ENCODE assay signal across 24 cellular contexts in the genomic region with DNA sequence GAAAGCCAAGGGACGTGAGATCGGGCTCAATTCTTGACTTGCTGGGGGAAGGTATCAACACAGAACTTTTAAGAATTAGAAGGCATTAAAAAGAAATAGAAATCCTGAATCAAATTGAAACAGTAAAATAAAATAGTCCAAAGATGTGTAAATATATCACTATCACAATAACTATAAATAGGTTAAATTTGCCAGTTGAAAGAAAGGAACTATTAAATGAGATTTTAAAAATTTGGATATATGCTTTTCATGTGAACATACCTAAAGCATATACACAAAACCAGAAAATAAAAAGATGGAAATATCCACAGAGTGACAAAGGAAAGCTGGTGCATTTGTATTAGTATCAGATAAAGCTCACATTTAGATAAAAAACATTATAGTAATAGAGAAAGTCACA.
DNase-seq lines count a peak whose midpoint lies in the region; ATAC-seq, FAIRE-seq and TF ChIP-seq lines count a peak whose summit lies in the region.
"Had no signal": no experiment of that assay in that cellular context is flagged by ENCODE, and none has a peak within 500 bp of the region (broad histone marks: within the 10 kb centered on the region; RNA-seq: fewer than 3 reads in every experiment).

No MANE protein-coding gene starts in this region.

- peaks cover 0 to 8% of the 10 kb centered on the region in 2 experiments; a peak in 2 of 4 replicates for H3K9me3 ChIP-seq in HCT116 (ENCODE audit: control insufficient read depth in 1 of 2, insufficient read depth in 1 of 2, low read depth in 1 of 2, low read length in 2 of 2)
- H3K9me3 ChIP-seq in K562 (replicated peaks; ENCODE audit: control insufficient read depth, insufficient read depth, low read depth, low read length), result no peaks in the 10 kb centered on the region
- H3K9me3 ChIP-seq: BE2C had no signal

- intact Hi-C loops in HCT116 (cut with micrococcal nuclease), result no loop called here
- intact Hi-C loops in K562 (cut with micrococcal nuclease), result no loop called here

- no peaks in the 10 kb centered on the region for H3K9me1 ChIP-seq in K562 (ENCODE audit: control insufficient read depth, insufficient read depth, low read length)

- in situ Hi-C loops in K562 (cut with MboI), result no loop called here

- TF ChIP-seq POLR2A in HCT116 (IDR thresholded peaks at IDR 0.05; ENCODE audit: borderline replicate concordance, extremely low read depth, insufficient read depth, insufficient read length), result no peak
- TF ChIP-seq POLR2A in K562 (conservative IDR thresholded peaks at IDR 0.05), result no peak

- ATAC-seq in HCT116 (no peak), K562 (no peak)
- no peak for ATAC-seq in activated CD4-positive, CD25-positive, alpha-beta regulatory T cell treated with anti-CD3 and anti-CD28 coated beads, Interleukin-2, amount 50 U/mL, for 24 hours

- POLR2A ChIA-PET in HCT116 (lab: Charles Lee), result no interaction called here
- POLR2A ChIA-PET in K562 (lab: Yijun Ruan, JAX), result interaction anchor here (1.2 kb wide), 1 partner anchor 10 kb away, joined by 3 read pairs; no protein-coding TSS in a partner anchor

- TF ChIP-seq RAD21 in HCT116 (IDR thresholded peaks at IDR 0.05; ENCODE audit: low read depth), result no peak
- no peak for TF ChIP-seq RAD21 in K562 (CRISPR knock-in tag; conservative IDR thresholded peaks at IDR 0.05 in 1 of 2, IDR thresholded peaks at IDR 0.05 in 1 of 2)

- H3K9ac ChIP-seq in HCT116 (ENCODE audit: low read length) (no peak overlapping the region), K562 (ENCODE audit: insufficient read depth in 1 of 2, low read depth in 2 of 2, low read length in 2 of 2) (no peak overlapping the region)
- H3K9ac ChIP-seq: BLaER1 had no signal

- no peaks in the 10 kb centered on the region for H3K9me2 ChIP-seq in HCT116 (ENCODE audit: insufficient read depth)

- H3K27me3 ChIP-seq in HCT116 (ENCODE audit: insufficient read depth, low read length) (no peaks in the 10 kb centered on the region), K562 (ENCODE audit: control insufficient read depth in 2 of 2, insufficient read depth in 2 of 2, low read length in 2 of 2) (no peaks in the 10 kb centered on the region)
- H3K27me3 ChIP-seq: BE2C, BLaER1 had no signal

- no peak for TF ChIP-seq CTCF in HCT116 (IDR thresholded peaks at IDR 0.05 in 2 of 3, conservative IDR thresholded peaks at IDR 0.05 in 1 of 3; ENCODE audit: borderline replicate concordance in 1 of 3, insufficient read depth in 1 of 3, low read depth in 2 of 3, low read length in 2 of 3)
- no peak for TF ChIP-seq CTCF in K562 (IDR thresholded peaks at IDR 0.05 in 2 of 3, conservative IDR thresholded peaks at IDR 0.05 in 1 of 3; ENCODE audit: insufficient read depth in 2 of 3, low read depth in 1 of 3, low read length in 3 of 3)

- CTCF ChIA-PET in HCT116 (lab: Charles Lee) (no interaction called here), K562 (lab: Yijun Ruan, JAX; ENCODE audit: low intra/inter-chr PET ratio) (interaction anchor here (0.5 kb wide), 1 partner anchor 104 kb away, joined by 3 read pairs; no protein-coding TSS in a partner anchor)

- H2AFZ ChIP-seq in HCT116 (ENCODE audit: low read depth, low read length, poor library complexity, severe bottlenecking) (no peak overlapping the region), K562 (ENCODE audit: low read depth, low read length) (no peak overlapping the region)

- H3K27ac ChIP-seq in HCT116 (ENCODE audit: low read depth, low read length) (no peak overlapping the region), K562 (ENCODE audit: extremely low read depth, low read depth, low read length) (no peak overlapping the region)
- H3K27ac ChIP-seq: BLaER1 had no signal

- H3K4me2 ChIP-seq in HCT116 (ENCODE audit: low read length) (no peak overlapping the region), K562 (ENCODE audit: insufficient read depth, low read length) (no peak overlapping the region)
- H3K4me2 ChIP-seq: BLaER1 had no signal

- BruUV-seq in HCT116 (replicated peaks; lab: Mats Ljungman, UMichigan) (no TSS peak), K562 (replicated peaks; lab: Mats Ljungman, UMichigan) (no TSS peak)

- RAD21 ChIA-PET in HCT116 (lab: Charles Lee; ENCODE audit: low non-redundant PET in 1 of 2, low total read pairs in 2 of 2, uncharacterized antibody in 2 of 2, unreplicated experiment in 2 of 2), result no interaction called here

- no peaks in the 10 kb centered on the region for H4K20me1 ChIP-seq in HCT116 (ENCODE audit: insufficient read depth)
- no peaks in the 10 kb centered on the region for H4K20me1 ChIP-seq in K562 (replicated peaks; ENCODE audit: control insufficient read depth, insufficient read depth, low read length)
- H4K20me1 ChIP-seq: BLaER1 had no signal

- H3K79me2 ChIP-seq in HCT116 (ENCODE audit: insufficient read depth, low read length) (no peaks in the 10 kb centered on the region), K562 (ENCODE audit: control insufficient read depth, insufficient read depth, low read length) (no peaks in the 10 kb centered on the region)

- no peaks in the 10 kb centered on the region for H3K4me1 ChIP-seq in HCT116 (ENCODE audit: control insufficient read depth in 1 of 2, insufficient read depth in 2 of 2, low read length in 2 of 2)
- no peaks in the 10 kb centered on the region for H3K4me1 ChIP-seq in K562 (replicated peaks in 1 of 2; ENCODE audit: control insufficient read depth in 2 of 2, insufficient read depth in 2 of 2, low read length in 2 of 2)
- H3K4me1 ChIP-seq: BE2C, BLaER1 had no signal

- H3K36me3 ChIP-seq in HCT116 (ENCODE audit: control insufficient read depth in 1 of 2, insufficient read depth in 2 of 2, low read length in 2 of 2), result no peaks in the 10 kb centered on the region
- no peaks in the 10 kb centered on the region for H3K36me3 ChIP-seq in K562 (ENCODE audit: control insufficient read depth, insufficient read depth, low read length)
- H3K36me3 ChIP-seq: BE2C, BLaER1 had no signal

- no peak for TF ChIP-seq EP300 in K562 (IDR thresholded peaks at IDR 0.05; ENCODE audit: low read length)

- 0% methylated on average over 2 of the region's 2 CpGs for WGBS in K562 (ENCODE audit: insufficient coverage, low coverage, missing lambda C conversion rate)

- DNase-seq in HCT116 (ENCODE audit: low read depth, low spot score) (no peak), K562 (ENCODE audit: extremely low read depth in 1 of 4, low spot score in 3 of 4) (no peak), HuH-7 (ENCODE audit: low spot score) (no peak)
- DNase-seq: 8988T; ACHN; BE2C; C1 segment of cervical spinal cord; CD4-positive, alpha-beta memory T cell; CD4-positive, CD25-positive, alpha-beta regulatory T cell; CD8-positive, alpha-beta memory T cell; COR-L47; DMS 273 treated with DMSO at 0.1 percent for 48 hours; DMS153; DMS53; DMS79; DND-41; EL; GF-D8 had no signal

- FAIRE-seq in G401.6 (lab: Jason Lieb, UNC) (peak; percentile 13), K562 (lab: Jason Lieb, UNC) (no peak)
- FAIRE-seq: A204.1, GM12891, GM19239 had no signal

- H3K4me3 ChIP-seq in HCT116 (replicated peaks in 1 of 2; ENCODE audit: low read depth in 1 of 2, low read length in 2 of 2) (no peak overlapping the region), K562 (no peak overlapping the region)
- H3K4me3 ChIP-seq: BLaER1 had no signal

TF ChIP-seq in HCT116, 20 proteins besides CTCF, POLR2A, EP300 and RAD21 (continues in another document):
- no peak for TF ChIP-seq SRF (IDR thresholded peaks at IDR 0.05; ENCODE audit: low read depth)
- TF ChIP-seq ZFX (IDR thresholded peaks at IDR 0.05), result no peak
- no peak for TF ChIP-seq CEBPB (IDR thresholded peaks at IDR 0.05; ENCODE audit: low read depth)
- TF ChIP-seq CBX3 (IDR thresholded peaks at IDR 0.05; ENCODE audit: low read depth), result 0 out of 2 replicates have a peak, but pooled peaks have one; percentile 43
- no peak for TF ChIP-seq ZNF274 (IDR thresholded peaks at IDR 0.05; ENCODE audit: low read depth, low read length)
- TF ChIP-seq, protein P1, sequence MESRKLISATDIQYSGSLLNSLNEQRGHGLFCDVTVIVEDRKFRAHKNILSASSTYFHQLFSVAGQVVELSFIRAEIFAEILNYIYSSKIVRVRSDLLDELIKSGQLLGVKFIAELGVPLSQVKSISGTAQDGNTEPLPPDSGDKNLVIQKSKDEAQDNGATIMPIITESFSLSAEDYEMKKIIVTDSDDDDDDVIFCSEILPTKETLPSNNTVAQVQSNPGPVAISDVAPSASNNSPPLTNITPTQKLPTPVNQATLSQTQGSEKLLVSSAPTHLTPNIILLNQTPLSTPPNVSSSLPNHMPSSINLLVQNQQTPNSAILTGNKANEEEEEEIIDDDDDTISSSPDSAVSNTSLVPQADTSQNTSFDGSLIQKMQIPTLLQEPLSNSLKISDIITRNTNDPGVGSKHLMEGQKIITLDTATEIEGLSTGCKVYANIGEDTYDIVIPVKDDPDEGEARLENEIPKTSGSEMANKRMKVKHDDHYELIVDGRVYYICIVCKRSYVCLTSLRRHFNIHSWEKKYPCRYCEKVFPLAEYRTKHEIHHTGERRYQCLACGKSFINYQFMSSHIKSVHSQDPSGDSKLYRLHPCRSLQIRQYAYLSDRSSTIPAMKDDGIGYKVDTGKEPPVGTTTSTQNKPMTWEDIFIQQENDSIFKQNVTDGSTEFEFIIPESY (IDR thresholded peaks at IDR 0.05; ENCODE audit: extremely low read depth, insufficient replicate concordance, low read length), result no peak

TF ChIP-seq in K562, 482 proteins besides CTCF, POLR2A, EP300 and RAD21:
- TF ChIP-seq ZNF507 (tag; conservative IDR thresholded peaks at IDR 0.05) (peak; percentile 85), PRDM10 (IDR thresholded peaks at IDR 0.05; ENCODE audit: partially characterized antibody) (no peak)
TF ChIP-seq in K562: peak in this region for 1.
